ENCODE assay signal across 21 cellular contexts in genomic region chr11:35133656-35134055, GRCh38. TPM values are rescaled to one million over a fixed set of nuclear protein-coding genes. Genes with fewer than 3 reads are reported as not detected.
A peak's percentile ranks its signal among the peaks of the same experiment; 100 is the strongest.
DNase-seq lines count a peak whose midpoint lies in the region; ATAC-seq and TF ChIP-seq lines count a peak whose summit lies in the region.
"Had no signal": no experiment of that assay in that cellular context is flagged by ENCODE, and none has a peak within 500 bp of the region (broad histone marks: within the 10 kb centered on the region; RNA-seq: fewer than 3 reads in every experiment).

No MANE protein-coding gene starts in this region.

- no CpG with 5 or more reads among the region's 1 CpG for WGBS in trophoblast cell (ENCODE audit: extremely low coverage, insufficient coverage, insufficient read length)

- H3K4me1 Mint-ChIP-seq in activated naive CD4-positive, alpha-beta T cell treated with anti-CD3 and anti-CD28 coated beads, Interleukin-2, amount 50 U/mL, for 24 hours = peaks cover 61% of the 10 kb centered on the region

- no peaks in the 10 kb centered on the region for H4K20me1 ChIP-seq in OCI-LY3 (ENCODE audit: insufficient read depth, low read length)

- no peak overlapping the region for H3K18ac ChIP-seq in trophoblast cell (ENCODE audit: low read length)

- TF ChIP-seq CTCF in OCI-LY3 (IDR thresholded peaks at IDR 0.05; ENCODE audit: low read depth, low read length) = no peak

- no peaks in the 10 kb centered on the region for H3K9me3 ChIP-seq in OCI-LY3 (ENCODE audit: insufficient read depth, low read length)
- H3K9me3 ChIP-seq in trophoblast cell (ENCODE audit: insufficient read depth, low read depth, low read length) = peaks cover 4% of the 10 kb centered on the region

- H3K27ac Mint-ChIP-seq in activated naive CD4-positive, alpha-beta T cell treated with anti-CD3 and anti-CD28 coated beads, Interleukin-2, amount 50 U/mL, for 24 hours = peak overlapping the region; percentile 0
- H3K27ac Mint-ChIP-seq: CD8-positive, alpha-beta T cell had no signal

- peaks cover 95% of the 10 kb centered on the region for H3K4me1 ChIP-seq in OCI-LY3 (ENCODE audit: low read length)
- peaks cover 2% of the 10 kb centered on the region in 2 experiments for H3K4me1 ChIP-seq in trophoblast cell (ENCODE audit: control insufficient read depth in 1 of 2, insufficient read depth in 2 of 2, low read length in 2 of 2)

- no peak overlapping the region for H2BK120ac ChIP-seq in trophoblast cell (ENCODE audit: insufficient read depth, low read length, poor library complexity)

- H3K9ac ChIP-seq in OCI-LY3 (ENCODE audit: low read length) (peak overlapping the region; percentile 75; the same call in 1 of the 2 replicates), trophoblast cell (ENCODE audit: low read length) (no peak overlapping the region)

- H4K8ac ChIP-seq in trophoblast cell (ENCODE audit: low read depth, low read length) = no peak overlapping the region

- H4K91ac ChIP-seq in trophoblast cell (ENCODE audit: low read depth, low read length) = no peak overlapping the region

- H2BK5ac ChIP-seq in trophoblast cell (ENCODE audit: low read depth, low read length, poor library complexity) = no peak overlapping the region

- H3K9me3 Mint-ChIP-seq in activated naive CD4-positive, alpha-beta T cell treated with anti-CD3 and anti-CD28 coated beads, Interleukin-2, amount 50 U/mL, for 24 hours = no peaks in the 10 kb centered on the region
- H3K9me3 Mint-ChIP-seq: CD8-positive, alpha-beta T cell had no signal

- H3K4ac ChIP-seq in trophoblast cell (ENCODE audit: low read depth, low read length) = no peak overlapping the region

- H3K79me2 ChIP-seq in OCI-LY3 (ENCODE audit: low read length) = peaks cover 72% of the 10 kb centered on the region
- H3K79me2 ChIP-seq in trophoblast cell (ENCODE audit: control insufficient read depth, insufficient read depth, low read length, poor library complexity) = no peaks in the 10 kb centered on the region

- no peaks in the 10 kb centered on the region for H3K27me3 ChIP-seq in OCI-LY3 (ENCODE audit: low read depth, low read length)
- peaks cover 7% of the 10 kb centered on the region for H3K27me3 ChIP-seq in trophoblast cell (ENCODE audit: insufficient read depth, low read length)

- no peaks in the 10 kb centered on the region for H3K79me1 ChIP-seq in trophoblast cell (ENCODE audit: low read length)

- no peak overlapping the region for H3K23ac ChIP-seq in trophoblast cell (ENCODE audit: low read length)

- H2BK12ac ChIP-seq in trophoblast cell (ENCODE audit: low read length) = no peak overlapping the region

- H3K36me3 ChIP-seq in OCI-LY3 (replicated peaks; ENCODE audit: low read depth, low read length) = no peaks in the 10 kb centered on the region
- no peaks in the 10 kb centered on the region for H3K36me3 ChIP-seq in trophoblast cell (ENCODE audit: control insufficient read depth in 1 of 2, insufficient read depth in 2 of 2, low read length in 2 of 2)

- no peak overlapping the region for H2AFZ ChIP-seq in OCI-LY3 (ENCODE audit: low read depth, low read length)
- H2AFZ ChIP-seq in trophoblast cell (ENCODE audit: insufficient read depth, low read length, poor library complexity) = no peak overlapping the region

- DNase-seq in activated CD4-positive, CD25-positive, alpha-beta regulatory T cell treated with anti-CD3 and anti-CD28 coated beads, Interleukin-2, amount 50 U/mL, for 72 hours = no peak
- DNase-seq in activated naive CD4-positive, alpha-beta T cell (lab: John Stamatoyannopoulos, UW) = no peak
- no peak for DNase-seq in trophoblast cell
- DNase-seq: CD8-positive, alpha-beta T cell; DND-41; GDM1; GOT3; KBM-7; NCI-H1048; NCI-H146; NCI-H2081 treated with DMSO at 0.1 percent for 48 hours; NCI-H2227 treated with DMSO at 0.1 percent for 48 hours; NCI-H69; NK-92 treated with Interleukin-12 subunit alpha and Interleukin-12 subunit beta, amount 100 ng/mL, for 24 hours; PC-3 had no signal

- H3K36me3 Mint-ChIP-seq in activated naive CD4-positive, alpha-beta T cell treated with anti-CD3 and anti-CD28 coated beads, Interleukin-2, amount 50 U/mL, for 24 hours = no peaks in the 10 kb centered on the region
- H3K36me3 Mint-ChIP-seq: CD8-positive, alpha-beta T cell had no signal

- H3K4me2 ChIP-seq in OCI-LY3 (ENCODE audit: low read length) (peak overlapping the region; percentile 69), trophoblast cell (ENCODE audit: low read length) (no peak overlapping the region)

- H3K4me3 ChIP-seq in OCI-LY3 (ENCODE audit: low read length) (peak overlapping the region; percentile 51; the same call in 1 of the 2 replicates), trophoblast cell (ENCODE audit: low read depth, low read length) (peak overlapping the region; percentile 59)

- peak; percentile 63 to 70 for ATAC-seq in activated CD4-positive, CD25-positive, alpha-beta regulatory T cell treated with anti-CD3 and anti-CD28 coated beads, Interleukin-2, amount 50 U/mL, for 24 hours
- ATAC-seq in HG03095 (IDR thresholded peaks at IDR 0.05; ENCODE audit: unreplicated experiment) (no peak), GM19467 (IDR thresholded peaks at IDR 0.05; ENCODE audit: unreplicated experiment) (no peak)
- ATAC-seq: CD8-positive, alpha-beta T cell; PC-3 had no signal

- no peaks in the 10 kb centered on the region for H3K27me3 Mint-ChIP-seq in activated naive CD4-positive, alpha-beta T cell treated with anti-CD3 and anti-CD28 coated beads, Interleukin-2, amount 50 U/mL, for 24 hours

- H4K12ac ChIP-seq in trophoblast cell (ENCODE audit: low read depth, low read length) = no peak overlapping the region

- no peak overlapping the region for H3K4me3 Mint-ChIP-seq in activated naive CD4-positive, alpha-beta T cell treated with anti-CD3 and anti-CD28 coated beads, Interleukin-2, amount 50 U/mL, for 24 hours
- H3K4me3 Mint-ChIP-seq: CD8-positive, alpha-beta T cell had no signal

- H3K14ac ChIP-seq in trophoblast cell (ENCODE audit: low read length) = no peak overlapping the region

- H3K27ac ChIP-seq in OCI-LY3 (ENCODE audit: low read length) (peak overlapping the region; percentile 95), trophoblast cell (ENCODE audit: low read depth, low read length) (no peak overlapping the region)
- H3K27ac ChIP-seq: 22Rv1 had no signal

- H2AK5ac ChIP-seq in trophoblast cell (ENCODE audit: low read length) = no peak overlapping the region

RNA-seq across cellular contexts. Expression of gene CD44, which starts 5.3 kb away (rescaled TPM):
- 15.1 and 16.7 TPM in 2 replicates for polyA plus RNA-seq in trophoblast cell (2013)

Comparison
In these comparisons a context has a peak if more than half of its experiments do, and no peak if none do; other contexts are left out.
1. ATAC-seq: peak in activated CD4-positive, CD25-positive, alpha-beta regulatory T cell treated with anti-CD3 and anti-CD28 coated beads, Interleukin-2, amount 50 U/mL, for 24 hours (2 of 2); none in HG03095 (single experiment) and GM19467 (single experiment).